In genomic region chr2:204453730-204454167, GRCh38 we compare ENCODE assay signal across 9 cellular contexts.
DNase-seq lines count a peak whose midpoint lies in the region; ATAC-seq and TF ChIP-seq lines count a peak whose summit lies in the region.
"Had no signal": no experiment of that assay in that cellular context is flagged by ENCODE, and none has a peak within 500 bp of the region (broad histone marks: within the 10 kb centered on the region; RNA-seq: fewer than 3 reads in every experiment).

No MANE protein-coding gene starts in this region.

- ATAC-seq in HG03095 (IDR thresholded peaks at IDR 0.05; ENCODE audit: unreplicated experiment) = no peak
- ATAC-seq in HG03097 (IDR thresholded peaks at IDR 0.05; ENCODE audit: low FRiP score, unreplicated experiment) = no peak

- peak overlapping the region; percentile 21; the same call in 1 of the 2 replicates for H3K27ac ChIP-seq in HUES6 (ENCODE audit: low read depth, low read length)
- peak overlapping the region; percentile 20 to 37 for H3K27ac ChIP-seq in ascending aorta
- H3K27ac ChIP-seq in stomach smooth muscle (ENCODE audit: low read length) = peak overlapping the region; percentile 84

- H3K4me3 ChIP-seq in HUES6 (ENCODE audit: low read depth, low read length) (no peak overlapping the region), ascending aorta (no peak overlapping the region), stomach smooth muscle (ENCODE audit: low read length in 2 of 2) (peak overlapping the region in 1 of 2 donors; percentile 56)

- H3K4me1 ChIP-seq in HUES6 (ENCODE audit: control insufficient read depth, insufficient read depth, low read length) (peaks cover 24% of the 10 kb centered on the region), ascending aorta (peaks cover 5 to 11% of the 10 kb centered on the region in 2 donors), stomach smooth muscle (ENCODE audit: control insufficient read depth, insufficient read depth, low read length) (peaks cover 27% of the 10 kb centered on the region)

- intact Hi-C loops in ascending aorta (cut with DNase I) = loop anchor here (5.0 kb wide), 1 partner anchor 94 kb away; the partner anchor contains the start of gene PARD3B

- H3K27me3 ChIP-seq in HUES6 (ENCODE audit: control insufficient read depth, insufficient read depth, low read length) (no peaks in the 10 kb centered on the region), ascending aorta (no peaks in the 10 kb centered on the region), stomach smooth muscle (ENCODE audit: control insufficient read depth in 1 of 2, insufficient read depth in 2 of 2, low read length in 2 of 2) (no peaks in the 10 kb centered on the region)

- H3K36me3 ChIP-seq in HUES6 (ENCODE audit: control insufficient read depth, insufficient read depth, low read length) = no peaks in the 10 kb centered on the region
- no peaks in the 10 kb centered on the region for H3K36me3 ChIP-seq in ascending aorta
- no peaks in the 10 kb centered on the region for H3K36me3 ChIP-seq in stomach smooth muscle (ENCODE audit: control insufficient read depth in 2 of 2, insufficient read depth in 2 of 2, low read length in 2 of 2)

- H3K9ac ChIP-seq in HUES6 (ENCODE audit: low read length) = peak overlapping the region; percentile 32
- H3K9ac ChIP-seq in stomach smooth muscle (ENCODE audit: low read length in 2 of 2) = peak overlapping the region in 1 of 2 donors; percentile 63

- DNase-seq in ascending aorta (ENCODE audit: low spot score in 2 of 2) = no peak
- DNase-seq in islet precursor cell = peak; percentile 86
- no peak for DNase-seq in NK-92 (lab: John Stamatoyannopoulos, UW; ENCODE audit: unreplicated experiment)
- DNase-seq in GM13976 (ENCODE audit: low spot score) = no peak
- DNase-seq: stimulated activated CD4-positive, alpha-beta T cell treated with anti-CD3 and anti-CD28 coated beads, Interleukin-12 subunit alpha, Interleukin-12 subunit beta, amount 100 ng/mL, for 4 hours had no signal

- TF ChIP-seq CTCF in ascending aorta (IDR thresholded peaks at IDR 0.05) = no peak
- no peak for TF ChIP-seq CTCF in GM13976 (IDR thresholded peaks at IDR 0.05; ENCODE audit: borderline replicate concordance, control extremely low read depth, extremely low read depth, insufficient read depth, missing control alignments)

- H3K9me3 ChIP-seq in HUES6 (ENCODE audit: control insufficient read depth, insufficient read depth, low read depth, low read length) (no peaks in the 10 kb centered on the region), ascending aorta (no peaks in the 10 kb centered on the region), stomach smooth muscle (ENCODE audit: control insufficient read depth in 2 of 2, low read length in 2 of 2) (no peaks in the 10 kb centered on the region)

- in situ Hi-C loops in GM13976 (cut with MboI; ENCODE audit: low sequenced_read_pairs, unreplicated experiment) = no loop called here

Comparison
In these comparisons a context has a peak if more than half of its experiments do, and no peak if none do; other contexts are left out.
1. H3K27ac ChIP-seq: peak in every context shown above with its lines; median percentile 84 in stomach smooth muscle; 28 in ascending aorta; 21 in HUES6.